In genomic region chr5:170538096-170538465, GRCh38 we compare ENCODE assay signal across 23 cellular contexts. TPM values are rescaled to one million over a fixed set of nuclear protein-coding genes. Genes with fewer than 3 reads are reported as not detected.
"Had no signal": no experiment of that assay in that cellular context is flagged by ENCODE, and none has a peak within 500 bp of the region (broad histone marks: within the 10 kb centered on the region; RNA-seq: fewer than 3 reads in every experiment).

No MANE protein-coding gene starts in this region.

- H3K4me1 ChIP-seq: prostate gland, right atrium auricular region, uterus had no signal

- H3K36me3 ChIP-seq: heart right ventricle, ovary, prostate gland, right atrium auricular region, tibial nerve, uterus had no signal

- H3K27me3 ChIP-seq: ovary, right atrium auricular region, tibial nerve, uterus had no signal

- ATAC-seq: activated CD8-positive, alpha-beta memory T cell treated with anti-CD3 and anti-CD28 coated beads, Interleukin-2, amount 10 ng/mL, durations not matched to agents 7 days and 5 days; activated CD8-positive, alpha-beta T cell treated with anti-CD3 and anti-CD28 coated beads for 36 hours; heart right ventricle; left lobe of liver; naive thymus-derived CD4-positive, alpha-beta T cell had no signal

- DNase-seq: activated CD4-positive, alpha-beta T cell treated with anti-CD3 and anti-CD28 coated beads, Interleukin-2, amount 10 ng/mL, durations not matched to agents 7 days and 5 days; activated CD4-positive, CD25-positive, alpha-beta regulatory T cell treated with anti-CD3 and anti-CD28 coated beads, Interleukin-2, amount 50 U/mL, for 72 hours; activated CD8-positive, alpha-beta memory T cell treated with anti-CD3 and anti-CD28 coated beads, Interleukin-2, amount 10 ng/mL, durations not matched to agents 7 days and 5 days; activated CD8-positive, alpha-beta T cell treated with anti-CD3 and anti-CD28 coated beads for 36 hours; activated effector memory CD4-positive, alpha-beta T cell treated with anti-CD3 and anti-CD28 coated beads, Interleukin-2, amount 50 U/mL, for 16 hours; activated naive CD4-positive, alpha-beta T cell treated with anti-CD3 and anti-CD28 coated beads, Interleukin-2, amount 10 ng/mL, durations not matched to agents 7 days and 5 days; activated T-cell treated with anti-CD3 and anti-CD28 coated beads for 4 hours; heart right ventricle; kidney; naive thymus-derived CD4-positive, alpha-beta T cell; ovary; stimulated activated CD4-positive, alpha-beta T cell treated with anti-CD3 and anti-CD28 coated beads, Interleukin-4, amount 100 ng/mL, for 24 hours; uterus had no signal

- H3K27ac ChIP-seq: coronary artery, epithelial cell of prostate, heart right ventricle, ovary, prostate gland, right atrium auricular region, tibial nerve, uterus, VCaP had no signal

- H3K4me3 ChIP-seq: coronary artery, heart right ventricle, lung, ovary, prostate gland, right atrium auricular region, tibial nerve, uterus had no signal

- H3K9me3 ChIP-seq: heart right ventricle, ovary, prostate gland, right atrium auricular region, tibial nerve, uterus had no signal

- FAIRE-seq: bronchial epithelial cell, kidney had no signal

RNA-seq across cellular contexts. Expression of gene KCNIP1, which starts 34.3 kb away (rescaled TPM):
- total RNA-seq: activated CD4-positive, alpha-beta T cell treated with anti-CD3 and anti-CD28 coated beads, Interleukin-2, amount 10 ng/mL, durations not matched to agents 7 days and 5 days; activated CD8-positive, alpha-beta memory T cell treated with anti-CD3 and anti-CD28 coated beads, Interleukin-2, amount 10 ng/mL, durations not matched to agents 7 days and 5 days; activated CD8-positive, alpha-beta T cell treated with anti-CD3 and anti-CD28 coated beads for 36 hours; fibroblast of villous mesenchyme; left lobe of liver; naive thymus-derived CD4-positive, alpha-beta T cell; right atrium auricular region had no signal
- polyA plus RNA-seq: naive thymus-derived CD4-positive, alpha-beta T cell had no signal
